30 cellular contexts compared by ENCODE assay signal in the genomic region with DNA sequence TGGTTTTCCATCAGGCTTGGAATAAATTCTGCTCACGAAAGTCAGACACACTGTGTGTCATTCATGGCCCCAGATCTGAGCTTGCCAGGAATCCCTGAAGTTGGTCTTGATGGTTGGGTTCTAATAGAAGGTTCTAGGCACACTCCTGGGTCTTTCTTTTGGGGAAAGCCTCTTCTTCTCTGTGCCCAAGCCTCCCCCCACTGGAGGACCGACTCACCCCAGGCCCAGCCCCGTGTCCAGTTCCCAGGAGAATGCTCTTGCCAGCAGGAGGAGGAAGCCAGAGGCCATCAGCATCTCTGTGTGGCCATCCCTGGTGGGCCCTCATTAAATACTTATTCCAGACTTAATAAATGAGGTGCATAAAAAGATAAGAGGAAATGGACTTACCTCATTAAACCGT.
"Had no signal": no experiment of that assay in that cellular context is flagged by ENCODE, and none has a peak within 500 bp of the region (broad histone marks: within the 10 kb centered on the region; RNA-seq: fewer than 3 reads in every experiment).

No MANE protein-coding gene starts in this region.

- H3K36me3 ChIP-seq: esophagus squamous epithelium, neural progenitor cell, prostate gland, right atrium auricular region, thoracic aorta, tibial nerve, upper lobe of left lung, uterus had no signal

- H3K4me3 Mint-ChIP-seq: immature natural killer cell; memory B cell; naive thymus-derived CD4-positive, alpha-beta T cell; nephron; neural progenitor cell; stimulated activated memory B cell treated with anti-CD40 and anti-IgM and Interleukin-4, amounts not matched to agents 10 μg/mL and 1 μg/mL and 100 μg/mL, for 72 hours had no signal

- H3K27ac Mint-ChIP-seq: immature natural killer cell; memory B cell; naive thymus-derived CD4-positive, alpha-beta T cell; nephron; neural progenitor cell; stimulated activated memory B cell treated with anti-CD40 and anti-IgM and Interleukin-4, amounts not matched to agents 10 μg/mL and 1 μg/mL and 100 μg/mL, for 72 hours had no signal

- H3K9ac ChIP-seq: neural progenitor cell, parathyroid adenoma had no signal

- H3K4me1 Mint-ChIP-seq: immature natural killer cell; memory B cell; naive thymus-derived CD4-positive, alpha-beta T cell; nephron; neural progenitor cell; stimulated activated memory B cell treated with anti-CD40 and anti-IgM and Interleukin-4, amounts not matched to agents 10 μg/mL and 1 μg/mL and 100 μg/mL, for 72 hours had no signal

- DNase-seq: dermis blood vessel endothelial cell; effector memory CD4-positive, alpha-beta T cell; erythroblast; esophagus squamous epithelium; foreskin melanocyte; glutamatergic neuron; hypothalamus; immature natural killer cell; midbrain; naive thymus-derived CD4-positive, alpha-beta T cell; stimulated activated CD4-positive, alpha-beta T cell treated with anti-CD3 and anti-CD28 coated beads, Interleukin-4, amount 100 ng/mL, for 4 hours; stimulated activated naive CD8-positive, alpha-beta T cell treated with anti-CD3 and anti-CD28 coated beads, Interleukin-15, Interleukin-2, amounts not matched to agents 100 U/mL and 50 U/mL, for 24 hours; substantia nigra; upper lobe of left lung; uterus had no signal

- FAIRE-seq: endometrium, keratinocyte had no signal

- H3K27me3 ChIP-seq: neural progenitor cell, right atrium auricular region, tibial nerve, upper lobe of left lung, uterus had no signal

- H3K4me3 ChIP-seq: coronary artery, esophagus squamous epithelium, lung, neural progenitor cell, prostate gland, right atrium auricular region, thoracic aorta, tibial nerve, upper lobe of left lung, uterus had no signal

- H3K36me3 Mint-ChIP-seq: immature natural killer cell; memory B cell; stimulated activated memory B cell treated with anti-CD40 and anti-IgM and Interleukin-4, amounts not matched to agents 10 μg/mL and 1 μg/mL and 100 μg/mL, for 72 hours had no signal

- H3K27me3 Mint-ChIP-seq: stimulated activated memory B cell treated with anti-CD40 and anti-IgM and Interleukin-4, amounts not matched to agents 10 μg/mL and 1 μg/mL and 100 μg/mL, for 72 hours had no signal

- H3K27ac ChIP-seq: coronary artery, esophagus squamous epithelium, neural progenitor cell, parathyroid adenoma, prostate gland, right atrium auricular region, thoracic aorta, tibial nerve, upper lobe of left lung, uterus had no signal

- H3K4me1 ChIP-seq: esophagus squamous epithelium, neural progenitor cell, parathyroid adenoma, prostate gland, right atrium auricular region, tibial nerve, upper lobe of left lung, uterus had no signal

- ATAC-seq: left lobe of liver; naive thymus-derived CD4-positive, alpha-beta T cell; sciatic nerve; stimulated activated memory B cell treated with anti-CD40 and anti-IgM and Interleukin-4, amounts not matched to agents 10 μg/mL and 1 μg/mL and 100 μg/mL, for 72 hours; stimulated activated naive CD8-positive, alpha-beta T cell treated with anti-CD3 and anti-CD28 coated beads, Interleukin-15, Interleukin-2, amounts not matched to agents 100 U/mL and 50 U/mL, for 24 hours had no signal

- H3K9me3 ChIP-seq: prostate gland, uterus had no signal
